Comparison of ENCODE assay signal across 12 cellular contexts in genomic region chr12:9759680-9760592, GRCh38. TPM values are rescaled to one million over a fixed set of nuclear protein-coding genes. Genes with fewer than 3 reads are reported as not detected.
DNase-seq lines count a peak whose midpoint lies in the region; ATAC-seq, FAIRE-seq and TF ChIP-seq lines count a peak whose summit lies in the region.
"Had no signal": no experiment of that assay in that cellular context is flagged by ENCODE, and none has a peak within 500 bp of the region (broad histone marks: within the 10 kb centered on the region; RNA-seq: fewer than 3 reads in every experiment).

No MANE protein-coding gene starts in this region.

- no peak overlapping the region for H3K4me2 ChIP-seq in HCT116 (ENCODE audit: low read length)

- no peaks in the 10 kb centered on the region for H3K79me2 ChIP-seq in HCT116 (ENCODE audit: insufficient read depth, low read length)

- CTCF ChIA-PET in HCT116 (lab: Charles Lee): interaction anchor here (0.7 to 4.1 kb wide), 4 partner anchors 9 to 17 kb away, joined by 3 to 21 read pairs (median 6); no protein-coding TSS in a partner anchor
- CTCF ChIA-PET in naive thymus-derived CD4-positive, alpha-beta T cell (lab: Charles Lee): interaction anchor here (0.5 to 19.4 kb wide), 7 partner anchors 9 to 250 kb away, joined by 3 to 616 read pairs (median 4); no protein-coding TSS in a partner anchor

- peaks cover 0 to 5% of the 10 kb centered on the region in 2 donors for H3K36me3 Mint-ChIP-seq in CD14-positive monocyte
- H3K36me3 Mint-ChIP-seq in activated T-helper 17 cell treated with anti-CD3 and anti-CD28 coated beads, Interleukin-2, amount 50 U/mL, for 72 hours (ENCODE audit: low read depth): peaks cover 73% of the 10 kb centered on the region
- H3K36me3 Mint-ChIP-seq in naive thymus-derived CD4-positive, alpha-beta T cell: peaks cover 8 to 39% (median 15%) of the 10 kb centered on the region in 5 donors
- no peaks in the 10 kb centered on the region for H3K36me3 Mint-ChIP-seq in endodermal cell (ENCODE audit: low read depth)

- H3K27ac Mint-ChIP-seq in CD14-positive monocyte (peak overlapping the region in 5 of 7 donors; percentile 11 to 70 (median 42)), endodermal cell (no peak overlapping the region)
- peak overlapping the region; percentile 98 for H3K27ac Mint-ChIP-seq in activated T-helper 17 cell treated with anti-CD3 and anti-CD28 coated beads, Interleukin-2, amount 50 U/mL, for 72 hours
- peak overlapping the region; percentile 97 to 100 (median 100) for H3K27ac Mint-ChIP-seq in naive thymus-derived CD4-positive, alpha-beta T cell

- peaks cover 68% of the 10 kb centered on the region for H3K27me3 ChIP-seq in HCT116 (ENCODE audit: insufficient read depth, low read length)
- no peaks in the 10 kb centered on the region for H3K27me3 ChIP-seq in naive thymus-derived CD4-positive, alpha-beta T cell (ENCODE audit: control insufficient read depth in 2 of 2, insufficient read depth in 2 of 2, low read length in 2 of 2)
- H3K27me3 ChIP-seq in pancreas: no peaks in the 10 kb centered on the region
- H3K27me3 ChIP-seq in endodermal cell (ENCODE audit: control insufficient read depth, insufficient read depth, low read length, poor library complexity, severe bottlenecking): no peaks in the 10 kb centered on the region

- H3K4me3 Mint-ChIP-seq in CD14-positive monocyte (peak overlapping the region; percentile 53 to 68), endodermal cell (no peak overlapping the region)
- peak overlapping the region; percentile 96 for H3K4me3 Mint-ChIP-seq in activated T-helper 17 cell treated with anti-CD3 and anti-CD28 coated beads, Interleukin-2, amount 50 U/mL, for 72 hours
- H3K4me3 Mint-ChIP-seq in naive thymus-derived CD4-positive, alpha-beta T cell: peak overlapping the region; percentile 87 to 99 (median 97)

- no peak for TF ChIP-seq POLR2A in HCT116 (IDR thresholded peaks at IDR 0.05; ENCODE audit: borderline replicate concordance, extremely low read depth, insufficient read depth, insufficient read length)

- TF ChIP-seq CTCF in CD14-positive monocyte (IDR thresholded peaks at IDR 0.05) (no peak), HCT116 (IDR thresholded peaks at IDR 0.05 in 2 of 3, conservative IDR thresholded peaks at IDR 0.05 in 1 of 3; ENCODE audit: borderline replicate concordance in 1 of 3, insufficient read depth in 1 of 3, low read depth in 2 of 3, low read length in 2 of 3) (no peak), pancreas (IDR thresholded peaks at IDR 0.05) (no peak), endodermal cell (conservative IDR thresholded peaks at IDR 0.05) (no peak)

- ATAC-seq in HCT116: no peak
- no peak for ATAC-seq in activated T-helper 17 cell treated with anti-CD3 and anti-CD28 coated beads, Interleukin-2, amount 50 U/mL, for 72 hours (replicated peaks)
- ATAC-seq in naive thymus-derived CD4-positive, alpha-beta T cell: no peak
- no peak for ATAC-seq in GM19023 (IDR thresholded peaks at IDR 0.05; ENCODE audit: unreplicated experiment)
- no peak for ATAC-seq in pancreas

- POLR2A ChIA-PET in HCT116 (lab: Charles Lee): no interaction called here
- POLR2A ChIA-PET in naive thymus-derived CD4-positive, alpha-beta T cell (lab: Charles Lee): interaction anchor here (1.0 to 19.3 kb wide), 17 partner anchors 10 to 453 kb away, joined by 3 to 433 read pairs (median 9); partner anchors contain the start of genes CLEC2B and CLEC2D

- H3K4me1 Mint-ChIP-seq in CD14-positive monocyte: peaks cover 62% of the 10 kb centered on the region
- H3K4me1 Mint-ChIP-seq in activated T-helper 17 cell treated with anti-CD3 and anti-CD28 coated beads, Interleukin-2, amount 50 U/mL, for 72 hours: peaks cover 49% of the 10 kb centered on the region
- peaks cover 36 to 65% (median 54%) of the 10 kb centered on the region in 7 donors for H3K4me1 Mint-ChIP-seq in naive thymus-derived CD4-positive, alpha-beta T cell
- peaks cover 2% of the 10 kb centered on the region for H3K4me1 Mint-ChIP-seq in endodermal cell

- intact Hi-C loops in CD14-positive monocyte (cut with micrococcal nuclease) (no loop called here), HCT116 (cut with micrococcal nuclease) (no loop called here), pancreas (cut with DNase I) (loop anchor here in 2 of 3 donors (10.0 kb wide), 1 partner anchor 165 kb away; no protein-coding TSS in a partner anchor)
- intact Hi-C loops in naive thymus-derived CD4-positive, alpha-beta T cell (cut with micrococcal nuclease): loop anchor here (1.0 to 10.0 kb wide), 6 partner anchors 37 to 1515 kb away; partner anchors contain the start of genes CLEC2B (in 1 of the 2), CLEC2D (in 1 of the 2) and YBX3 (in 1 of the 2)

- no peaks in the 10 kb centered on the region for H3K36me3 ChIP-seq in HCT116 (ENCODE audit: control insufficient read depth in 1 of 2, insufficient read depth in 2 of 2, low read length in 2 of 2)
- H3K36me3 ChIP-seq in naive thymus-derived CD4-positive, alpha-beta T cell (ENCODE audit: control insufficient read depth in 2 of 3, insufficient read depth in 3 of 3, low read length in 3 of 3): peaks cover 6 to 17% (median 17%) of the 10 kb centered on the region in 3 experiments
- H3K36me3 ChIP-seq in pancreas: no peaks in the 10 kb centered on the region
- H3K36me3 ChIP-seq in endodermal cell (ENCODE audit: control insufficient read depth, insufficient read depth, low read length): no peaks in the 10 kb centered on the region

- DNase-seq in CD14-positive monocyte (ENCODE audit: low spot score) (no peak), HCT116 (ENCODE audit: low read depth, low spot score) (no peak), pancreas (no peak), NCI-H82 (lab: John Stamatoyannopoulos, UW) (no peak), endodermal cell (no peak)
- DNase-seq in naive thymus-derived CD4-positive, alpha-beta T cell: peak in 4 of 9 donors; percentile 46 to 54 (median 50)
- DNase-seq: EL, NCI-H1092 treated with DMSO at 0.1 percent for 48 hours, Right ventricle myocardium superior had no signal

- no TSS peak for BruUV-seq in HCT116 (replicated peaks; lab: Mats Ljungman, UMichigan)

- no peak overlapping the region for H2AFZ ChIP-seq in HCT116 (ENCODE audit: low read depth, low read length, poor library complexity, severe bottlenecking)

- no peaks in the 10 kb centered on the region for H3K9me3 Mint-ChIP-seq in CD14-positive monocyte
- H3K9me3 Mint-ChIP-seq in activated T-helper 17 cell treated with anti-CD3 and anti-CD28 coated beads, Interleukin-2, amount 50 U/mL, for 72 hours: peaks cover 5% of the 10 kb centered on the region
- peaks cover 0 to 2% (median 0%) of the 10 kb centered on the region in 11 donors for H3K9me3 Mint-ChIP-seq in naive thymus-derived CD4-positive, alpha-beta T cell
- H3K9me3 Mint-ChIP-seq in endodermal cell: no peaks in the 10 kb centered on the region

- TF ChIP-seq RAD21 in HCT116 (IDR thresholded peaks at IDR 0.05; ENCODE audit: low read depth): no peak

- H3K9me3 ChIP-seq in HCT116 (ENCODE audit: control insufficient read depth in 1 of 2, insufficient read depth in 1 of 2, low read depth in 1 of 2, low read length in 2 of 2) (no peaks in the 10 kb centered on the region), pancreas (no peaks in the 10 kb centered on the region), endodermal cell (ENCODE audit: control insufficient read depth, low read length) (no peaks in the 10 kb centered on the region)
- H3K9me3 ChIP-seq in naive thymus-derived CD4-positive, alpha-beta T cell (ENCODE audit: control insufficient read depth in 2 of 3, low read length in 3 of 3): no peaks in the 10 kb centered on the region

- H3K9me2 ChIP-seq in HCT116 (ENCODE audit: insufficient read depth): no peaks in the 10 kb centered on the region

- H3K9ac ChIP-seq in HCT116 (ENCODE audit: low read length) (no peak overlapping the region), endodermal cell (ENCODE audit: extremely low read depth, low read length, poor library complexity, severe bottlenecking) (no peak overlapping the region)

- no peaks in the 10 kb centered on the region for H4K20me1 ChIP-seq in HCT116 (ENCODE audit: insufficient read depth)

- RAD21 ChIA-PET in HCT116 (lab: Charles Lee; ENCODE audit: low non-redundant PET in 1 of 2, low total read pairs in 2 of 2, uncharacterized antibody in 2 of 2, unreplicated experiment in 2 of 2): no interaction called here

- no peak overlapping the region for H3K4me3 ChIP-seq in HCT116 (replicated peaks in 1 of 2; ENCODE audit: low read depth in 1 of 2, low read length in 2 of 2)
- H3K4me3 ChIP-seq in naive thymus-derived CD4-positive, alpha-beta T cell (ENCODE audit: low read length): peak overlapping the region; percentile 70
- peak overlapping the region in 1 of 4 donors; percentile 2 for H3K4me3 ChIP-seq in pancreas
- H3K4me3 ChIP-seq in endodermal cell (ENCODE audit: low read length): no peak overlapping the region

- H3K27ac ChIP-seq in HCT116 (ENCODE audit: low read depth, low read length) (no peak overlapping the region), pancreas (no peak overlapping the region), endodermal cell (ENCODE audit: low read depth, low read length) (no peak overlapping the region)
- peak overlapping the region; percentile 98 for H3K27ac ChIP-seq in naive thymus-derived CD4-positive, alpha-beta T cell (ENCODE audit: low read depth, low read length)

- H3K4me1 ChIP-seq in HCT116 (ENCODE audit: control insufficient read depth in 1 of 2, insufficient read depth in 2 of 2, low read length in 2 of 2) (no peaks in the 10 kb centered on the region), pancreas (peaks cover 0 to 6% (median 0%) of the 10 kb centered on the region in 3 donors), endodermal cell (ENCODE audit: control insufficient read depth, insufficient read depth, low read length) (no peaks in the 10 kb centered on the region)
- peaks cover 36 to 51% of the 10 kb centered on the region in 2 donors for H3K4me1 ChIP-seq in naive thymus-derived CD4-positive, alpha-beta T cell (ENCODE audit: control insufficient read depth in 2 of 2, insufficient read depth in 2 of 2, low read length in 2 of 2)

- 68 to 86% methylated on average over 3 of the region's 3 CpGs for WGBS in pancreas, 2 donors
- WGBS in endodermal cell (ENCODE audit: insufficient coverage in 1 of 2, insufficient read length in 1 of 2), 2 experiments: 95 to 100% methylated on average over 1 to 2 of the region's 3 CpGs

- peaks cover 4 to 9% (median 4%) of the 10 kb centered on the region in 3 donors for H3K27me3 Mint-ChIP-seq in CD14-positive monocyte (ENCODE audit: low read depth in 3 of 3)
- H3K27me3 Mint-ChIP-seq in activated T-helper 17 cell treated with anti-CD3 and anti-CD28 coated beads, Interleukin-2, amount 50 U/mL, for 72 hours: no peaks in the 10 kb centered on the region
- no peaks in the 10 kb centered on the region for H3K27me3 Mint-ChIP-seq in naive thymus-derived CD4-positive, alpha-beta T cell
- no peaks in the 10 kb centered on the region for H3K27me3 Mint-ChIP-seq in endodermal cell (ENCODE audit: insufficient read depth)

- FAIRE-seq in pancreas (lab: Jason Lieb, UNC): no peak

RNA-seq across cellular contexts. Expression of gene CD69, which starts 0.8 kb away (rescaled TPM):
- polyA plus RNA-seq in CD14-positive monocyte (1 to 10 TPM; 5.8 to 6.0 TPM), pancreas (under 1 TPM; 0.23 to 0.31 TPM)
- total RNA-seq in HCT116 (2021; ENCODE audit: unreplicated experiment) (not detected), pancreas (1 to 10 TPM in 2 of 6 donors, under 1 TPM in 4; 0.12 to 1.9 (median 0.76) TPM), endodermal cell (not detected)
- polyA plus RNA-seq in HCT116 (2012): not detected in 2 replicates
- total RNA-seq in activated T-helper 17 cell treated with anti-CD3 and anti-CD28 coated beads, Interleukin-2, amount 50 U/mL, for 72 hours: 100 to 1,000 TPM in 1 of 2 donors, 10 to 100 TPM in 1; 51.8 to 150 TPM
- 100 to 1,000 TPM in 3 of 5 experiments, 10 to 100 TPM in 2; 25.8 to 588 (median 125) TPM for total RNA-seq in naive thymus-derived CD4-positive, alpha-beta T cell
- polyA plus RNA-seq in naive thymus-derived CD4-positive, alpha-beta T cell: 100 to 1,000 TPM; 113 to 201 TPM
- polyA plus RNA-seq in endodermal cell (2013, experiment 1 of 2): not detected
- not detected for polyA plus RNA-seq in endodermal cell (2013, experiment 2 of 2)
- total RNA-seq: fibroblast of villous mesenchyme had no signal

RNA-seq across cellular contexts. Expression of gene CLECL1, which starts 27.0 kb away (rescaled TPM):
- polyA plus RNA-seq in CD14-positive monocyte (10 to 100 TPM; 11.4 to 20.6 TPM), pancreas (not detected)
- total RNA-seq in HCT116 (2021; ENCODE audit: unreplicated experiment) (not detected), pancreas (under 1 TPM in 2 of 6 donors, not detected in 4; 0.31 to 0.43 TPM), endodermal cell (not detected)
- not detected in 2 replicates for polyA plus RNA-seq in HCT116 (2012)
- 1 to 10 TPM; 6.1 to 7.7 TPM for total RNA-seq in activated T-helper 17 cell treated with anti-CD3 and anti-CD28 coated beads, Interleukin-2, amount 50 U/mL, for 72 hours
- 1 to 10 TPM in 2 of 5 experiments, under 1 TPM in 1, not detected in 2; 0.43 to 6.1 (median 2.5) TPM for total RNA-seq in naive thymus-derived CD4-positive, alpha-beta T cell
- under 1 TPM; 0.38 to 0.39 TPM for polyA plus RNA-seq in naive thymus-derived CD4-positive, alpha-beta T cell
- polyA plus RNA-seq in endodermal cell (2013, experiment 1 of 2): not detected
- polyA plus RNA-seq in endodermal cell (2013, experiment 2 of 2): not detected
- total RNA-seq: fibroblast of villous mesenchyme, Right ventricle myocardium superior had no signal

Comparison
In these comparisons a context has a peak if more than half of its experiments do, and no peak if none do; other contexts are left out.
1. RNA of gene CD69, which starts 0.8 kb away (total RNA-seq): 51.8 to 150 TPM in activated T-helper 17 cell treated with anti-CD3 and anti-CD28 coated beads, Interleukin-2, amount 50 U/mL, for 72 hours and 25.8 to 588 TPM in naive thymus-derived CD4-positive, alpha-beta T cell; 0.12 to 1.9 TPM in pancreas, not detected in HCT116 (single experiment) and not detected in endodermal cell; every median in the first group is over 4 times any median in the second.
2. intact Hi-C loops: an anchor here in naive thymus-derived CD4-positive, alpha-beta T cell (1.0 to 10.0 kb wide) and pancreas (10.0 kb wide); none called in CD14-positive monocyte and HCT116.